15 cellular contexts compared by ENCODE assay signal in genomic region chr16:85527042-85527766, GRCh38.
"Had no signal": no experiment of that assay in that cellular context is flagged by ENCODE, and none has a peak within 500 bp of the region (broad histone marks: within the 10 kb centered on the region; RNA-seq: fewer than 3 reads in every experiment).

No MANE protein-coding gene starts in this region.

- DNase-seq: activated CD4-positive, alpha-beta memory T cell treated with anti-CD3 and anti-CD28 coated beads for 36 hours; activated effector memory CD4-positive, alpha-beta T cell treated with anti-CD3 and anti-CD28 coated beads, Interleukin-2, amount 50 U/mL, for 16 hours; activated T-cell treated with anti-CD3 and anti-CD28 coated beads, Interleukin-2, amount 50 U/mL, for 4 hours; amygdala; dorsolateral prefrontal cortex; foreskin fibroblast; head of caudate nucleus; left ventricle myocardium superior; transverse colon had no signal

- H3K4me3 ChIP-seq: breast epithelium, dorsolateral prefrontal cortex, esophagus muscularis mucosa, right atrium auricular region, smooth muscle cell, transverse colon had no signal

- H3K4me2 ChIP-seq: smooth muscle cell had no signal

- H3K9me3 ChIP-seq: breast epithelium, esophagus muscularis mucosa, right atrium auricular region, transverse colon had no signal

- ATAC-seq: activated naive CD4-positive, alpha-beta T cell treated with anti-CD3 and anti-CD28 coated beads, Interleukin-2, amount 50 U/mL, for 72 hours; activated T-cell treated with anti-CD3 and anti-CD28 coated beads, Interleukin-2, amount 50 U/mL, for 4 hours; left ventricle myocardium superior; stimulated activated effector memory CD8-positive, alpha-beta T cell treated with anti-CD3 and anti-CD28 coated beads, Interleukin-12 subunit alpha, Interleukin-12 subunit beta, amount 100 ng/mL, for 72 hours had no signal

- H3K27me3 ChIP-seq: breast epithelium, esophagus muscularis mucosa, right atrium auricular region, transverse colon had no signal

- H3K27ac ChIP-seq: dorsolateral prefrontal cortex, esophagus muscularis mucosa, right atrium auricular region, transverse colon had no signal

- H3K36me3 ChIP-seq: breast epithelium, esophagus muscularis mucosa, right atrium auricular region, transverse colon had no signal
